In the genomic region with DNA sequence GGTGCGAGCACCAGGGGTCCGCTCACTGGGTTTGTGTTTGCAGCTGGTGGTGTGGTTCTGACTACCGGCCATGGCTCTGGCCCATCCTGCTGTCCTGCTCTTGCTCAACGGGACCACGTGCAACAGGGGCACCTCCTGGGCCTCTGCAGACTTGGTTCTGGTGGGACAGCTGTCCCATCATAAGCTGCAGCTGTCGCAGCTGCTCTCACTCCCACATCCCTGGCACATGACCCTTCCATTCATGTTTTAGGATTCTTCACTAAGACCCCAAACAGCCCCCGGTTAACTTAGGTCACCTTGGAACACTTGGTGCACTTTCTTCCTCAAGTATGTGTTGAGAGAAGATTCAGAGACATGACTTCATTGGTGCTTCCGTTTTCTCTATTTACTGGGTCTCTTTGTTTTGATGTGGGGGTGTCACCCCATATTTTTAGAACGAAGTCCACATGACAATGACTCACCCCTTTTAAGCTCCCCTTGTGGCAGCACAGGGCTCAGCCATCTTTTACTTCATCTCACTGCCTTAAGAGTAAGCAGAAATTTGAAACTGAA, we compare ENCODE assay signal across 9 cellular contexts.
DNase-seq lines count a peak whose midpoint lies in the region; ATAC-seq and TF ChIP-seq lines count a peak whose summit lies in the region.
"Had no signal": no experiment of that assay in that cellular context is flagged by ENCODE, and none has a peak within 500 bp of the region (broad histone marks: within the 10 kb centered on the region; RNA-seq: fewer than 3 reads in every experiment).

No MANE protein-coding gene starts in this region.

- H3K9me3 Mint-ChIP-seq in CD4-positive, alpha-beta T cell, result no peaks in the 10 kb centered on the region
- H3K9me3 Mint-ChIP-seq: activated naive CD4-positive, alpha-beta T cell treated with anti-CD3 and anti-CD28 coated beads, Interleukin-2, amount 50 U/mL, for 72 hours had no signal

- POLR2A ChIA-PET in CD4-positive, alpha-beta T cell (lab: Charles Lee), result no interaction called here

- no peak for DNase-seq in CD4-positive, alpha-beta T cell
- peak; percentile 69 for DNase-seq in NB4 (ENCODE audit: low read depth)
- peak in 1 of 2 donors; percentile 50 for DNase-seq in heart right ventricle
- DNase-seq in NCI-H2081 treated with DMSO at 0.1 percent for 48 hours (lab: John Stamatoyannopoulos, UW), result no peak
- DNase-seq in G401 (ENCODE audit: low spot score), result no peak
- DNase-seq in T-helper 9 cell, result no peak

- no peaks in the 10 kb centered on the region for H3K36me3 Mint-ChIP-seq in CD4-positive, alpha-beta T cell (ENCODE audit: low read depth)
- H3K36me3 Mint-ChIP-seq: activated naive CD4-positive, alpha-beta T cell treated with anti-CD3 and anti-CD28 coated beads, Interleukin-2, amount 50 U/mL, for 72 hours had no signal

- TF ChIP-seq POLR2A in NB4 (IDR thresholded peaks at IDR 0.05; ENCODE audit: extremely low read depth, insufficient read length), result no peak

- intact Hi-C loops in CD4-positive, alpha-beta T cell (cut with DNase I, micrococcal nuclease), result no loop called here
- intact Hi-C loops in heart right ventricle (cut with DNase I), result loop anchor here in 6 of 10 donors (5.0 to 10.0 kb wide), 6 partner anchors 102 to 452 kb away; partner anchors contain the start of gene ANKRD10 (in 1 of the 6)

- CTCF ChIA-PET in CD4-positive, alpha-beta T cell (lab: Charles Lee), result no interaction called here

- H3K27ac Mint-ChIP-seq in CD4-positive, alpha-beta T cell, result no peak overlapping the region

- no peak overlapping the region for H3K4me3 Mint-ChIP-seq in CD4-positive, alpha-beta T cell

- peaks cover 14% of the 10 kb centered on the region for H3K27me3 Mint-ChIP-seq in CD4-positive, alpha-beta T cell

- H3K4me3 ChIP-seq in NB4 (ENCODE audit: low read depth, low read length), result no peak overlapping the region
- H3K4me3 ChIP-seq in heart right ventricle, result no peak overlapping the region

- no peaks in the 10 kb centered on the region for H3K9me3 ChIP-seq in CD4-positive, alpha-beta T cell (ENCODE audit: control insufficient read depth, low read length)
- no peaks in the 10 kb centered on the region for H3K9me3 ChIP-seq in heart right ventricle

- H3K27me3 ChIP-seq in CD4-positive, alpha-beta T cell (ENCODE audit: control insufficient read depth, insufficient read depth, low read length), result no peaks in the 10 kb centered on the region
- H3K27me3 ChIP-seq in heart right ventricle, result peaks cover 0 to 8% (median 0%) of the 10 kb centered on the region in 7 donors

- in situ Hi-C loops in G401 (cut with HindIII; ENCODE audit: low sequenced_read_pairs), result no loop called here

- ATAC-seq in CD4-positive, alpha-beta T cell (ENCODE audit: poor library complexity), result peak; percentile 32
- ATAC-seq in GM21515 (IDR thresholded peaks at IDR 0.05; ENCODE audit: unreplicated experiment) (peak; percentile 64), heart right ventricle (peak; percentile 11 to 69 (median 49)), HG03045 (IDR thresholded peaks at IDR 0.05; ENCODE audit: unreplicated experiment) (no peak)

- H3K4me1 ChIP-seq in heart right ventricle, result peaks cover 0 to 21% (median 4%) of the 10 kb centered on the region in 9 donors

- TF ChIP-seq CTCF in CD4-positive, alpha-beta T cell (IDR thresholded peaks at IDR 0.05), result no peak
- TF ChIP-seq CTCF in NB4 (IDR thresholded peaks at IDR 0.05; ENCODE audit: low read depth, low read length) (peak; percentile 28), heart right ventricle (IDR thresholded peaks at IDR 0.05) (peak in 4 of 9 donors; percentile 12 to 46 (median 30))

- H3K4me1 Mint-ChIP-seq in CD4-positive, alpha-beta T cell (ENCODE audit: low read depth), result no peaks in the 10 kb centered on the region

- 60 to 67% methylated on average over 9 of the region's 9 CpGs for WGBS in heart right ventricle, 2 donors

- no peaks in the 10 kb centered on the region for H3K36me3 ChIP-seq in heart right ventricle

- no peak overlapping the region for H3K27ac ChIP-seq in CD4-positive, alpha-beta T cell (ENCODE audit: low read depth, low read length)
- H3K27ac ChIP-seq in heart right ventricle, result peak overlapping the region in 7 of 10 donors; percentile 14 to 79 (median 63)

Comparison
In these comparisons a context has a peak if more than half of its experiments do, and no peak if none do; other contexts are left out.
1. intact Hi-C loops: an anchor here in heart right ventricle (5.0 to 10.0 kb wide); none called in CD4-positive, alpha-beta T cell.